In genomic region chr20:51434556-51435256, GRCh38 we compare ENCODE assay signal across 11 cellular contexts.
A peak's percentile ranks its signal among the peaks of the same experiment; 100 is the strongest.
DNase-seq lines count a peak whose midpoint lies in the region; ATAC-seq, FAIRE-seq and TF ChIP-seq lines count a peak whose summit lies in the region.
"Had no signal": no experiment of that assay in that cellular context is flagged by ENCODE, and none has a peak within 500 bp of the region (broad histone marks: within the 10 kb centered on the region; RNA-seq: fewer than 3 reads in every experiment).

No MANE protein-coding gene starts in this region.

- TF ChIP-seq EP300 in A549 (IDR thresholded peaks at IDR 0.05): no peak

- H3K27ac ChIP-seq in A549 (peak overlapping the region; percentile 47 to 78), esophagus squamous epithelium (no peak overlapping the region)

- H3K4me2 ChIP-seq in A549: peak overlapping the region; percentile 37

- ATAC-seq in A549 (peak; percentile 77 to 84; a peak in 5 of 6 replicates), T-cell (replicated peaks in 1 of 4) (no peak)

- TF ChIP-seq CTCF in A549 (IDR thresholded peaks at IDR 0.05): no peak
- TF ChIP-seq CTCF in fibroblast of pulmonary artery (IDR thresholded peaks at IDR 0.05; ENCODE audit: low read length, missing control alignments): no peak
- no peak for TF ChIP-seq CTCF in esophagus squamous epithelium (IDR thresholded peaks at IDR 0.05)
- no peak for TF ChIP-seq CTCF in GM10248 (IDR thresholded peaks at IDR 0.05; ENCODE audit: control extremely low read depth, extremely low read depth, low read depth, missing control alignments)

- no peak overlapping the region for H3K4me3 Mint-ChIP-seq in T-cell
- H3K4me3 Mint-ChIP-seq: IgD-negative memory B cell had no signal

- no peak for FAIRE-seq in A549 (lab: Jason Lieb, UNC)

- TF ChIP-seq POLR2A in A549 (IDR thresholded peaks at IDR 0.05; ENCODE audit: low read length): no peak
- TF ChIP-seq POLR2A in esophagus squamous epithelium (IDR thresholded peaks at IDR 0.05): no peak

- peaks cover 64% of the 10 kb centered on the region for H3K36me3 Mint-ChIP-seq in T-cell

- CTCF ChIA-PET in A549 (lab: Yijun Ruan, JAX) (interaction anchor here (4.5 kb wide), 1 partner anchor 160 kb away, joined by 19 read pairs; no protein-coding TSS in a partner anchor), T-cell (lab: Charles Lee) (interaction anchor here (0.5 to 0.8 kb wide), 2 partner anchors 9 to 22 kb away, joined by 3 to 4 read pairs; no protein-coding TSS in a partner anchor), GM10248 (lab: Yijun Ruan, JAX) (interaction anchor here (1.1 to 1.4 kb wide), 3 partner anchors 10 to 26 kb away, joined by 3 to 4 read pairs (median 3); no protein-coding TSS in a partner anchor)

- POLR2A ChIA-PET in A549 (lab: Yijun Ruan, JAX): no interaction called here
- POLR2A ChIA-PET in T-cell (lab: Charles Lee): no interaction called here
- POLR2A ChIA-PET in GM10248 (lab: Yijun Ruan, JAX): no interaction called here

- intact Hi-C loops in esophagus squamous epithelium (cut with DNase I): no loop called here

- no peaks in the 10 kb centered on the region for H3K27me3 ChIP-seq in esophagus squamous epithelium

- H3K4me3 ChIP-seq in A549: no peak overlapping the region
- no peak overlapping the region for H3K4me3 ChIP-seq in fibroblast of pulmonary artery (replicated peaks; ENCODE audit: low read depth, low read length)
- H3K4me3 ChIP-seq in esophagus squamous epithelium: no peak overlapping the region

- H3K4me1 ChIP-seq in A549: peaks cover 23% of the 10 kb centered on the region
- no peaks in the 10 kb centered on the region for H3K4me1 ChIP-seq in esophagus squamous epithelium

- no peaks in the 10 kb centered on the region for H3K27me3 Mint-ChIP-seq in T-cell
- H3K27me3 Mint-ChIP-seq: IgD-negative memory B cell had no signal

- DNase-seq in A549 (ENCODE audit: low read depth in 1 of 2, low spot score in 1 of 2) (peak in 1 of 2 experiments; percentile 60), GM03348 (ENCODE audit: low spot score) (peak; percentile 73), T-cell (no peak), fibroblast of pulmonary artery (ENCODE audit: low read depth) (peak; percentile 79), esophagus squamous epithelium (lab: John Stamatoyannopoulos, UW) (no peak), GM10248 (ENCODE audit: extremely low spot score) (no peak), NCI-H1105 treated with DMSO at 0.1 percent for 48 hours (lab: John Stamatoyannopoulos, UW) (no peak)
- DNase-seq in stimulated activated CD4-positive, alpha-beta T cell treated with anti-CD3 and anti-CD28 coated beads, Interleukin-4, amount 100 ng/mL, for 24 hours: no peak
- DNase-seq: COR-L47; stimulated activated naive CD4-positive, alpha-beta T cell treated with Interleukin-2 at 50 U/mL for 16 hours had no signal

- H3K9me3 Mint-ChIP-seq in T-cell: no peaks in the 10 kb centered on the region
- H3K9me3 Mint-ChIP-seq: IgD-negative memory B cell had no signal

- no peaks in the 10 kb centered on the region for H3K9me3 ChIP-seq in A549
- H3K9me3 ChIP-seq in esophagus squamous epithelium: no peaks in the 10 kb centered on the region

- H3K36me3 ChIP-seq in esophagus squamous epithelium: peaks cover 0 to 26% (median 0%) of the 10 kb centered on the region in 3 donors

- 55% methylated on average over 6 of the region's 6 CpGs for WGBS in A549 (ENCODE audit: missing lambda C conversion rate)
- 78 to 85% methylated on average over 6 of the region's 6 CpGs for WGBS in esophagus squamous epithelium, 2 donors

- TF ChIP-seq RAD21 in A549 (conservative IDR thresholded peaks at IDR 0.05 in 1 of 2, IDR thresholded peaks at IDR 0.05 in 1 of 2): no peak

- peaks cover 34 to 55% (median 54%) of the 10 kb centered on the region in 3 donors for H3K4me1 Mint-ChIP-seq in T-cell

- peak overlapping the region; percentile 34 to 70 for H3K27ac Mint-ChIP-seq in T-cell

TF ChIP-seq in A549, 52 proteins besides CTCF, POLR2A, EP300 and RAD21:
- peak; percentile 48 to 62; a peak in 2 of 4 replicates for TF ChIP-seq CEBPB (IDR thresholded peaks at IDR 0.05)
- TF ChIP-seq RARB (CRISPR knock-in tag; IDR thresholded peaks at IDR 0.05): no peak
- TF ChIP-seq FOSL2 (IDR thresholded peaks at IDR 0.05): peak; percentile 45; the same call in 1 of the 2 replicates
- TF ChIP-seq FOSL2 (CRISPR knock-in tag; IDR thresholded peaks at IDR 0.05): no peak

Comparison
In these comparisons a context has a peak if more than half of its experiments do, and no peak if none do; other contexts are left out.
1. ATAC-seq: peak in A549 (2 of 2); none in T-cell (0 of 4).
2. DNase-seq: peak in GM03348 (single experiment) and fibroblast of pulmonary artery (single experiment); none in T-cell (0 of 34), esophagus squamous epithelium (single experiment), GM10248 (single experiment), stimulated activated CD4-positive, alpha-beta T cell treated with anti-CD3 and anti-CD28 coated beads, Interleukin-4, amount 100 ng/mL, for 24 hours (single experiment) and NCI-H1105 treated with DMSO at 0.1 percent for 48 hours (single experiment).
3. H3K27ac ChIP-seq: peak in A549 (2 of 2); none in esophagus squamous epithelium (0 of 4).